9 cellular contexts compared by ENCODE assay signal in genomic region chr13:44259045-44260042, GRCh38.
DNase-seq lines count a peak whose midpoint lies in the region; ATAC-seq and TF ChIP-seq lines count a peak whose summit lies in the region.
"Had no signal": no experiment of that assay in that cellular context is flagged by ENCODE, and none has a peak within 500 bp of the region (broad histone marks: within the 10 kb centered on the region; RNA-seq: fewer than 3 reads in every experiment).

No MANE protein-coding gene starts in this region.

- DNase-seq in heart right ventricle (no peak), Right ventricle myocardium inferior (ENCODE audit: missing footprints) (no peak), SW480 (ENCODE audit: low spot score) (peak; percentile 50), myocyte (ENCODE audit: low read depth) (peak; percentile 58), testis (peak; percentile 40), NCI-H1417 treated with DMSO at 0.1 percent for 48 hours (lab: John Stamatoyannopoulos, UW) (no peak)
- DNase-seq in activated naive CD8-positive, alpha-beta T cell treated with anti-CD3 and anti-CD28 coated beads, Interleukin-2, amount 10 ng/mL, durations not matched to agents 7 days and 5 days: no peak

- no peaks in the 10 kb centered on the region for H3K36me3 Mint-ChIP-seq in activated naive CD8-positive, alpha-beta T cell treated with anti-CD3 and anti-CD28 coated beads, Interleukin-2, amount 10 ng/mL, durations not matched to agents 7 days and 5 days

- H3K27ac Mint-ChIP-seq in activated naive CD8-positive, alpha-beta T cell treated with anti-CD3 and anti-CD28 coated beads, Interleukin-2, amount 10 ng/mL, durations not matched to agents 7 days and 5 days: peak overlapping the region; percentile 64

- TF ChIP-seq CTCF in heart right ventricle (IDR thresholded peaks at IDR 0.05) (no peak), testis (IDR thresholded peaks at IDR 0.05) (no peak)

- no peak for TF ChIP-seq POLR2A in testis (IDR thresholded peaks at IDR 0.05)

- H3K36me3 ChIP-seq in heart right ventricle (no peaks in the 10 kb centered on the region), testis (ENCODE audit: low read depth, missing control alignments) (no peaks in the 10 kb centered on the region)

- POLR2A ChIA-PET in activated naive CD8-positive, alpha-beta T cell treated with anti-CD3 and anti-CD28 coated beads, Interleukin-2, amount 10 ng/mL, durations not matched to agents 7 days and 5 days (lab: Charles Lee): interaction anchor here (1.4 kb wide), 1 partner anchor 119 kb away, joined by 3 read pairs; no protein-coding TSS in a partner anchor

- intact Hi-C loops in heart right ventricle (cut with DNase I) (no loop called here), Right ventricle myocardium inferior (cut with DNase I) (no loop called here), testis (cut with DNase I; ENCODE audit: low total_unique reads) (no loop called here)

- H3K9me3 ChIP-seq in heart right ventricle (no peaks in the 10 kb centered on the region), testis (no peaks in the 10 kb centered on the region)

- ATAC-seq in heart right ventricle (peak in 6 of 8 donors; percentile 24 to 54 (median 46)), Right ventricle myocardium inferior (no peak), HG03139 (IDR thresholded peaks at IDR 0.05; ENCODE audit: unreplicated experiment) (peak; percentile 64)
- ATAC-seq in activated naive CD8-positive, alpha-beta T cell treated with anti-CD3 and anti-CD28 coated beads, Interleukin-2, amount 10 ng/mL, durations not matched to agents 7 days and 5 days (ENCODE audit: low read depth): peak; percentile 66

- H3K4me3 ChIP-seq in heart right ventricle (peak overlapping the region in 1 of 10 donors; percentile 15), testis (no peak overlapping the region)

- peaks cover 1% of the 10 kb centered on the region for H3K9me3 Mint-ChIP-seq in activated naive CD8-positive, alpha-beta T cell treated with anti-CD3 and anti-CD28 coated beads, Interleukin-2, amount 10 ng/mL, durations not matched to agents 7 days and 5 days

- H3K4me1 Mint-ChIP-seq in activated naive CD8-positive, alpha-beta T cell treated with anti-CD3 and anti-CD28 coated beads, Interleukin-2, amount 10 ng/mL, durations not matched to agents 7 days and 5 days: peaks cover 12% of the 10 kb centered on the region

- H3K27ac ChIP-seq in heart right ventricle (peak overlapping the region in 1 of 10 donors; percentile 79), testis (no peak overlapping the region)
- H3K27ac ChIP-seq: C4-2B had no signal

- H3K4me3 Mint-ChIP-seq in activated naive CD8-positive, alpha-beta T cell treated with anti-CD3 and anti-CD28 coated beads, Interleukin-2, amount 10 ng/mL, durations not matched to agents 7 days and 5 days: peak overlapping the region; percentile 62

- H3K27me3 ChIP-seq in heart right ventricle (no peaks in the 10 kb centered on the region), testis (no peaks in the 10 kb centered on the region)

- H3K4me1 ChIP-seq in heart right ventricle (peaks cover 0 to 29% (median 5%) of the 10 kb centered on the region in 9 donors), testis (no peaks in the 10 kb centered on the region)

- H3K27me3 Mint-ChIP-seq in activated naive CD8-positive, alpha-beta T cell treated with anti-CD3 and anti-CD28 coated beads, Interleukin-2, amount 10 ng/mL, durations not matched to agents 7 days and 5 days: no peaks in the 10 kb centered on the region

- 65 to 77% methylated on average over 12 of the region's 12 CpGs for WGBS in heart right ventricle, 2 donors
- WGBS in testis, 2 donors: 67 to 76% methylated on average over 12 of the region's 12 CpGs

Comparison
In these comparisons a context has a peak if more than half of its experiments do, and no peak if none do; other contexts are left out.
1. DNase-seq: peak in SW480 (single experiment), myocyte (single experiment) and testis (single experiment); none in heart right ventricle (0 of 2), Right ventricle myocardium inferior (single experiment), activated naive CD8-positive, alpha-beta T cell treated with anti-CD3 and anti-CD28 coated beads, Interleukin-2, amount 10 ng/mL, durations not matched to agents 7 days and 5 days (single experiment) and NCI-H1417 treated with DMSO at 0.1 percent for 48 hours (single experiment).